Comparison of ENCODE assay signal across 22 cellular contexts in the genomic region with DNA sequence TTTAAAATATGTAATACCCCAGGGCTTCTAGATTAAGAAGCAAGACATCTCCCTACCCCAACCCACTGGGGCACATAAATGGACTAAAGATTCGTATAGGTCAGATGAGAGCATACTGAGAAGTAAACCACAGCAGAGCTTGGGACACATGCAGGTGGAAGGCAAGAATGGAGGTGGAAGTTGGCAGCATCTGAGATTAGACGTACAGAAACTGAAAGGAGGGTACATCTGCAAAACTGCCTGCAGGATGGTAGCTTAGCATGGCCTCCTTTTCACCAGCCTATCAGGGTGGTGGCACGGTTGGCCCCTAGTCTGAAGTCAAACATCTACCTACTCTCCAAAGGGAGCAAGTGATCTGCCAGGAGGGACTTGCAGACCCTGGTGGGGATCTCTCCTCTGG.
"Had no signal": no experiment of that assay in that cellular context is flagged by ENCODE, and none has a peak within 500 bp of the region (broad histone marks: within the 10 kb centered on the region; RNA-seq: fewer than 3 reads in every experiment).

No MANE protein-coding gene starts in this region.

- H3K36me3 ChIP-seq: breast epithelium, MG63 had no signal

- H3K9me3 ChIP-seq: breast epithelium, MG63 had no signal

- H3K27me3 ChIP-seq: breast epithelium, MG63 had no signal

- DNase-seq: activated CD4-positive, alpha-beta T cell treated with anti-CD3 and anti-CD28 coated beads for 48 hours; activated CD4-positive, alpha-beta T cell treated with anti-CD3 and anti-CD28 coated beads, Interleukin-2, amount 50 U/mL, for 4 hours; activated CD4-positive, CD25-positive, alpha-beta regulatory T cell treated with anti-CD3 and anti-CD28 coated beads, Interleukin-2, amount 50 U/mL, for 72 hours; activated CD8-positive, alpha-beta memory T cell treated with anti-CD3 and anti-CD28 coated beads, Interleukin-2, amount 50 U/mL, for 48 hours; activated CD8-positive, alpha-beta T cell treated with anti-CD3 and anti-CD28 coated beads, Interleukin-2, amount 10 ng/mL, durations not matched to agents 7 days and 5 days; activated naive CD4-positive, alpha-beta T cell; activated T-cell treated with anti-CD3 and anti-CD28 coated beads, Interleukin-2, amount 50 U/mL, for 1 hour; aorta; caudate nucleus; MG63; NCI-H1105; NCI-H1436; NCI-H1694 treated with DMSO at 0.1 percent for 48 hours; NCI-H2029 treated with DMSO at 0.1 percent for 48 hours; NCI-H446; NCI-H524; PC-3; SHP77 treated with DMSO at 0.1 percent for 48 hours; T-helper 17 cell; T-helper 9 cell had no signal

- H3K4me3 ChIP-seq: breast epithelium, MG63 had no signal

- H3K4me1 ChIP-seq: breast epithelium had no signal

- ATAC-seq: activated CD8-positive, alpha-beta T cell treated with anti-CD3 and anti-CD28 coated beads, Interleukin-2, amount 10 ng/mL, durations not matched to agents 7 days and 5 days; PC-3; T-helper 17 cell; WTC11 had no signal
